2 cellular contexts compared by ENCODE assay signal in genomic region chr12:7712841-7713442, GRCh38.
TF ChIP-seq lines count a peak whose summit lies in the region.

No MANE protein-coding gene starts in this region.

TF ChIP-seq in GM23338, 12 proteins besides CTCF, POLR2A, EP300 and RAD21:
- TF ChIP-seq ETS1 (IDR thresholded peaks at IDR 0.05) = no peak
- no peak for TF ChIP-seq EZH2phosphoT487 (IDR thresholded peaks at IDR 0.05; ENCODE audit: unreplicated experiment)
- no peak for TF ChIP-seq ZNF462 (CRISPR knock-in tag; IDR thresholded peaks at IDR 0.05)
- TF ChIP-seq ZNF331 (CRISPR knock-in tag; IDR thresholded peaks at IDR 0.05; ENCODE audit: low read depth) = no peak
- no peak for TF ChIP-seq ZNF114 (CRISPR knock-in tag; IDR thresholded peaks at IDR 0.05)
- no peak for TF ChIP-seq POLR2AphosphoS5 (IDR thresholded peaks at IDR 0.05; ENCODE audit: low read depth)
- TF ChIP-seq STAT1 (IDR thresholded peaks at IDR 0.05; ENCODE audit: unreplicated experiment) = no peak
- TF ChIP-seq JUNB (IDR thresholded peaks at IDR 0.05; ENCODE audit: unreplicated experiment) = no peak
- no peak for TF ChIP-seq REST (IDR thresholded peaks at IDR 0.05; ENCODE audit: unreplicated experiment)
- TF ChIP-seq CREB1 (CRISPR knock-in tag; IDR thresholded peaks at IDR 0.05; ENCODE audit: low read depth) = no peak
- no peak for TF ChIP-seq EZH2 (IDR thresholded peaks at IDR 0.05; ENCODE audit: low read depth, unreplicated experiment)
- no peak for TF ChIP-seq NANOG (IDR thresholded peaks at IDR 0.05; ENCODE audit: borderline replicate concordance)

TF ChIP-seq in K562, 482 proteins besides CTCF, POLR2A, EP300 and RAD21:
- no peak for TF ChIP-seq ZNF24 (IDR thresholded peaks at IDR 0.05)
- peak; percentile 34; the same call in 1 of the 2 replicates for TF ChIP-seq L3MBTL2 (IDR thresholded peaks at IDR 0.05)
- TF ChIP-seq JUN (IDR thresholded peaks at IDR 0.05; ENCODE audit: borderline replicate concordance, low read depth, low read length) = no peak
- no peak for TF ChIP-seq JUN (CRISPR knock-in tag; IDR thresholded peaks at IDR 0.05; ENCODE audit: borderline replicate concordance)
- no peak for TF ChIP-seq ZBED1 (IDR thresholded peaks at IDR 0.05)
- TF ChIP-seq MAFG (tag; conservative IDR thresholded peaks at IDR 0.05) = no peak
- TF ChIP-seq POLR2H (tag; IDR thresholded peaks at IDR 0.05; ENCODE audit: low read depth) = no peak
- no peak for TF ChIP-seq FOXK2 (conservative IDR thresholded peaks at IDR 0.05 in 1 of 2, IDR thresholded peaks at IDR 0.05 in 1 of 2; ENCODE audit: low read depth in 2 of 2)
- no peak for TF ChIP-seq STAT6 (CRISPR knock-in tag; IDR thresholded peaks at IDR 0.05)
- peak in 1 of 2 experiments; percentile 36 for TF ChIP-seq E2F6 (IDR thresholded peaks at IDR 0.05; ENCODE audit: borderline replicate concordance in 1 of 2, extremely low read depth in 1 of 2, insufficient read depth in 1 of 2, insufficient read length in 1 of 2, low read depth in 1 of 2, low read length in 1 of 2, poor library complexity in 1 of 2, severe bottlenecking in 1 of 2)
- no peak for TF ChIP-seq CEBPZ (IDR thresholded peaks at IDR 0.05; ENCODE audit: borderline replicate concordance, low read depth, low read length)
- no peak for TF ChIP-seq POLR2AphosphoS2 (IDR thresholded peaks at IDR 0.05; ENCODE audit: low read length)
TF ChIP-seq in K562: peak in this region for 2.
